1 cellular context compared by ENCODE assay signal in the genomic region with DNA sequence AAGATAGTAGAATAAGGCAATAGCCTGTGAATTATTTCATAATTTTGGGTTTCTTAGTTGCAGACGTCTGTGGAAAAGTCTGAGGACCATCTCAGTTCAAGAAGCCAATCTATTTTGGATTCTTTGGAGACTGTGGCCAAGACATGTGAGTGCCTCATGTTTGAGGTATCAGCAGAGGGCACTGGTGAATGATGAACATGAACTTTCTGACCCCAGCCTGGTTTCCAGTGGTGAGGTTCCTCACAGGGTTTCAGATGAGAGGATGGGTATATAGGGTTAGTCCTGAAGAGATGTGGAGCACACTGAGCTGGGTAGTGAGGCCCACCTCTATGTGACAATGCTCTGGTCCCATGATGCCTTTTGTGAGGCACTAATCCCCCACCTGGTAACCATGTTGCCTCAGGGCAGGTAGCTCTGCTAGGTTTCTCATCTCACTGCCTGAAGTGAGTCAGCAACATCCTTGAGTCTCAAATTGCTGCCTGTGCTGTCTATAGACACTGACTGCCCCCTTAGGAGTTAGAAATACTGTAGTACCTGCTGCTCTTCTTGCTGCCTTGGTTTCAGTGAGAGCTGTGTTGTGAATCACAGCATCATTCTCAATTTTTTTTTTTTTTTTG.
TF ChIP-seq lines count a peak whose summit lies in the region.

No MANE protein-coding gene starts in this region.

TF ChIP-seq in SK-N-SH, 30 proteins besides CTCF, POLR2A, EP300 and RAD21:
- TF ChIP-seq, protein P1, sequence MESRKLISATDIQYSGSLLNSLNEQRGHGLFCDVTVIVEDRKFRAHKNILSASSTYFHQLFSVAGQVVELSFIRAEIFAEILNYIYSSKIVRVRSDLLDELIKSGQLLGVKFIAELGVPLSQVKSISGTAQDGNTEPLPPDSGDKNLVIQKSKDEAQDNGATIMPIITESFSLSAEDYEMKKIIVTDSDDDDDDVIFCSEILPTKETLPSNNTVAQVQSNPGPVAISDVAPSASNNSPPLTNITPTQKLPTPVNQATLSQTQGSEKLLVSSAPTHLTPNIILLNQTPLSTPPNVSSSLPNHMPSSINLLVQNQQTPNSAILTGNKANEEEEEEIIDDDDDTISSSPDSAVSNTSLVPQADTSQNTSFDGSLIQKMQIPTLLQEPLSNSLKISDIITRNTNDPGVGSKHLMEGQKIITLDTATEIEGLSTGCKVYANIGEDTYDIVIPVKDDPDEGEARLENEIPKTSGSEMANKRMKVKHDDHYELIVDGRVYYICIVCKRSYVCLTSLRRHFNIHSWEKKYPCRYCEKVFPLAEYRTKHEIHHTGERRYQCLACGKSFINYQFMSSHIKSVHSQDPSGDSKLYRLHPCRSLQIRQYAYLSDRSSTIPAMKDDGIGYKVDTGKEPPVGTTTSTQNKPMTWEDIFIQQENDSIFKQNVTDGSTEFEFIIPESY (IDR thresholded peaks at IDR 0.05; ENCODE audit: borderline replicate concordance, low read depth), result no peak
- no peak for TF ChIP-seq SMC3 (IDR thresholded peaks at IDR 0.05; ENCODE audit: low read depth, low read length)
- no peak for TF ChIP-seq FOXM1 (IDR thresholded peaks at IDR 0.05; ENCODE audit: low read depth)
- TF ChIP-seq RXRA (IDR thresholded peaks at IDR 0.05; ENCODE audit: borderline replicate concordance, low read depth), result no peak
- TF ChIP-seq MEF2A (IDR thresholded peaks at IDR 0.05; ENCODE audit: borderline replicate concordance, low read depth), result no peak
- TF ChIP-seq FOXJ3 (CRISPR knock-in tag; IDR thresholded peaks at IDR 0.05), result no peak
- no peak for TF ChIP-seq RCOR1 (IDR thresholded peaks at IDR 0.05; ENCODE audit: low read length)
